Comparison of ENCODE assay signal across 8 cellular contexts in genomic region chr22:21982338-21982965, GRCh38. TPM values are rescaled to one million over a fixed set of nuclear protein-coding genes. Genes with fewer than 3 reads are reported as not detected.
DNase-seq lines count a peak whose midpoint lies in the region; ATAC-seq, FAIRE-seq and TF ChIP-seq lines count a peak whose summit lies in the region.

Gene TOP3B, minus strand, starts transcription at chr22:21982787. Its CDS starts 7,078 bp downstream, at chr22:21975709.

- peak within 1 kb of the TSS; percentile 98 for H3K4me2 ChIP-seq in smooth muscle cell

- H3K27me3 ChIP-seq in bronchial epithelial cell (ENCODE audit: control insufficient read depth, insufficient read depth, low read length), result no peaks in the 10 kb centered on the region
- no peaks in the 10 kb centered on the region for H3K27me3 ChIP-seq in smooth muscle cell (ENCODE audit: low read depth)

- TF ChIP-seq CTCF in WTC11 (IDR thresholded peaks at IDR 0.05), result no peak
- TF ChIP-seq CTCF in bronchial epithelial cell (IDR thresholded peaks at IDR 0.05; ENCODE audit: insufficient read depth, low read length, severe bottlenecking), result no peak
- TF ChIP-seq CTCF in smooth muscle cell (IDR thresholded peaks at IDR 0.05; ENCODE audit: borderline replicate concordance, insufficient read depth, poor library complexity, severe bottlenecking), result no peak

- H2AFZ ChIP-seq in smooth muscle cell (ENCODE audit: low read depth), result peak within 1 kb of the TSS; percentile 99

- FAIRE-seq in bronchial epithelial cell (lab: Jason Lieb, UNC), result no peak

- peak; percentile 60 for ATAC-seq in HG02571 (IDR thresholded peaks at IDR 0.05; ENCODE audit: unreplicated experiment)
- peak; percentile 72 for ATAC-seq in WTC11
- no peak for ATAC-seq in HG03460 (IDR thresholded peaks at IDR 0.05; ENCODE audit: unreplicated experiment)

- H3K4me3 ChIP-seq in bronchial epithelial cell (ENCODE audit: low read depth, low read length) (peak within 1 kb of the TSS; percentile 73), smooth muscle cell (peak within 1 kb of the TSS; percentile 70)

- H3K36me3 ChIP-seq in bronchial epithelial cell (ENCODE audit: control insufficient read depth, insufficient read depth, low read length) (peaks cover 2% of the 10 kb centered on the region), smooth muscle cell (ENCODE audit: low read depth) (no peaks in the 10 kb centered on the region)

- no peaks in the 10 kb centered on the region for H4K20me1 ChIP-seq in smooth muscle cell (ENCODE audit: low read depth)

- WGBS in smooth muscle cell (ENCODE audit: low lambda C conversion rate), result under 1% methylated on average over 51 of the region's 54 CpGs

- H3K4me3 Mint-ChIP-seq in WTC11 (peak within 1 kb of the TSS; percentile 87), immature natural killer cell (peak within 1 kb of the TSS; percentile 87 to 90 (median 89))

- H3K4me1 Mint-ChIP-seq in WTC11 (peaks cover 8% of the 10 kb centered on the region), immature natural killer cell (peaks cover 40 to 46% of the 10 kb centered on the region in 2 donors)

- H3K27ac Mint-ChIP-seq in WTC11 (peak within 1 kb of the TSS; percentile 76), immature natural killer cell (peak within 1 kb of the TSS; percentile 74 to 90 (median 82))

- no peaks in the 10 kb centered on the region for H3K9me3 ChIP-seq in smooth muscle cell (replicated peaks; ENCODE audit: low read depth)

- POLR2A ChIA-PET in WTC11 (lab: Charles Lee), result no interaction called here

- DNase-seq in DMS153 (lab: John Stamatoyannopoulos, UW) (peak; percentile 46), NCI-H2196 (lab: John Stamatoyannopoulos, UW; ENCODE audit: unreplicated experiment) (peak; percentile 55), WTC11 (ENCODE audit: low spot score) (peak; percentile 79), bronchial epithelial cell (ENCODE audit: low read depth) (peak; percentile 37), immature natural killer cell (peak; percentile 64 to 74 (median 73)), smooth muscle cell (lab: John Stamatoyannopoulos, UW; ENCODE audit: unreplicated experiment) (peak; percentile 28)

- H3K27ac ChIP-seq in smooth muscle cell (ENCODE audit: low read depth), result no peak within 1 kb of the TSS

- H3K9me3 Mint-ChIP-seq in WTC11 (no peaks in the 10 kb centered on the region), immature natural killer cell (no peaks in the 10 kb centered on the region)

- no peaks in the 10 kb centered on the region for H3F3A ChIP-seq in smooth muscle cell (ENCODE audit: low read depth)

- H3K36me3 Mint-ChIP-seq in WTC11, result no peaks in the 10 kb centered on the region
- H3K36me3 Mint-ChIP-seq in immature natural killer cell, result no peaks in the 10 kb centered on the region

- H3K79me2 ChIP-seq in smooth muscle cell (ENCODE audit: low read depth), result peaks cover 25% of the 10 kb centered on the region

- H3K9ac ChIP-seq in smooth muscle cell (ENCODE audit: low read depth), result peak within 1 kb of the TSS; percentile 82

- H3K4me1 ChIP-seq in smooth muscle cell (ENCODE audit: low read depth), result peaks cover 8% of the 10 kb centered on the region

- H3K27me3 Mint-ChIP-seq in WTC11 (ENCODE audit: low read depth) (peaks cover 28% of the 10 kb centered on the region), immature natural killer cell (ENCODE audit: low read depth in 3 of 3) (peaks cover 1 to 4% (median 2%) of the 10 kb centered on the region in 3 donors)

- CTCF ChIA-PET in WTC11 (lab: Charles Lee), result interaction anchor here (0.6 to 3.1 kb wide), 9 partner anchors 10 to 337 kb away, joined by 3 to 29 read pairs (median 4); partner anchors contain the start of gene PPM1F

TF ChIP-seq in WTC11, 78 proteins besides CTCF, POLR2A, EP300 and RAD21 (continues in another document):
- TF ChIP-seq CBFB (CRISPR knock-in tag; IDR thresholded peaks at IDR 0.05; ENCODE audit: low read depth) (no peak), ZNF121 (CRISPR knock-in tag; IDR thresholded peaks at IDR 0.05) (0 out of 2 replicates have a peak, but pooled peaks have one; percentile 10), TEAD4 (CRISPR knock-in tag; IDR thresholded peaks at IDR 0.05) (no peak), RELA (CRISPR knock-in tag; IDR thresholded peaks at IDR 0.05; ENCODE audit: borderline replicate concordance) (no peak), NFYB (CRISPR knock-in tag; conservative IDR thresholded peaks at IDR 0.05; ENCODE audit: low read depth) (0 out of 2 replicates have a peak, but pooled peaks have one; percentile 7), HMGXB4 (CRISPR knock-in tag; IDR thresholded peaks at IDR 0.05) (peak; percentile 56), SOX15 (CRISPR knock-in tag; IDR thresholded peaks at IDR 0.05) (no peak), CREM (CRISPR knock-in tag; IDR thresholded peaks at IDR 0.05) (peak; percentile 55; the same call in 1 of the 2 replicates), NR1H2 (CRISPR knock-in tag; IDR thresholded peaks at IDR 0.05) (no peak), TP53 (CRISPR knock-in tag; IDR thresholded peaks at IDR 0.05) (no peak), MYBL2 (CRISPR knock-in tag; IDR thresholded peaks at IDR 0.05) (0 out of 2 replicates have a peak, but pooled peaks have one; percentile 60), ZNF263 (CRISPR knock-in tag; IDR thresholded peaks at IDR 0.05; ENCODE audit: low read depth) (no peak), MAX (CRISPR knock-in tag; IDR thresholded peaks at IDR 0.05) (no peak; the same call in 1 of the 2 replicates), ETV6 (CRISPR knock-in tag; IDR thresholded peaks at IDR 0.05) (peak; percentile 80; the same call in 1 of the 2 replicates), FOXK1 (CRISPR knock-in tag; IDR thresholded peaks at IDR 0.05) (peak; percentile 87), GRHL2 (CRISPR knock-in tag; IDR thresholded peaks at IDR 0.05; ENCODE audit: insufficient replicate concordance, severe bottlenecking) (no peak), KAT7 (CRISPR knock-in tag; IDR thresholded peaks at IDR 0.05; ENCODE audit: borderline replicate concordance) (no peak), SMAD4 (CRISPR knock-in tag; IDR thresholded peaks at IDR 0.05) (no peak), RORB (CRISPR knock-in tag; IDR thresholded peaks at IDR 0.05) (no peak), E2F5 (CRISPR knock-in tag; IDR thresholded peaks at IDR 0.05) (peak; percentile 41; the same call in 1 of the 2 replicates), HMGA2 (CRISPR knock-in tag; IDR thresholded peaks at IDR 0.05) (no peak; the same call in 1 of the 2 replicates), NFE2L1 (CRISPR knock-in tag; IDR thresholded peaks at IDR 0.05) (no peak), ZNF423 (CRISPR knock-in tag; IDR thresholded peaks at IDR 0.05) (peak; percentile 91), PRRX2 (CRISPR knock-in tag; IDR thresholded peaks at IDR 0.05) (no peak), FOXP1 (CRISPR knock-in tag; IDR thresholded peaks at IDR 0.05; ENCODE audit: borderline replicate concordance) (peak; percentile 76; the same call in 1 of the 2 replicates), ZNF281 (CRISPR knock-in tag; IDR thresholded peaks at IDR 0.05) (0 out of 2 replicates have a peak, but pooled peaks have one; percentile 34)

RNA-seq across cellular contexts. Expression of gene TOP3B, which starts in this region (rescaled TPM):
- total RNA-seq in WTC11 (2021) (52.5 to 68.6 TPM (median 52.7 TPM) in 3 replicates), bronchial epithelial cell (24.7 and 27.9 TPM in 2 replicates), smooth muscle cell (15.2 and 17.3 TPM in 2 replicates)
- polyA plus RNA-seq in immature natural killer cell (10 to 100 TPM in 1 of 3 donors, 1 to 10 TPM in 2; 8.4 to 17.2 (median 9.7) TPM), smooth muscle cell (17.6 and 26.7 TPM in 2 replicates)

Comparison
In these comparisons a context has a peak if more than half of its experiments do, and no peak if none do; other contexts are left out.
1. DNase-seq: peak in every context shown above with its lines; median percentile 79 in WTC11; 73 in immature natural killer cell; 55 in NCI-H2196; 46 in DMS153; 37 in bronchial epithelial cell; 28 in smooth muscle cell.